10 cellular contexts compared by ENCODE assay signal in the genomic region with DNA sequence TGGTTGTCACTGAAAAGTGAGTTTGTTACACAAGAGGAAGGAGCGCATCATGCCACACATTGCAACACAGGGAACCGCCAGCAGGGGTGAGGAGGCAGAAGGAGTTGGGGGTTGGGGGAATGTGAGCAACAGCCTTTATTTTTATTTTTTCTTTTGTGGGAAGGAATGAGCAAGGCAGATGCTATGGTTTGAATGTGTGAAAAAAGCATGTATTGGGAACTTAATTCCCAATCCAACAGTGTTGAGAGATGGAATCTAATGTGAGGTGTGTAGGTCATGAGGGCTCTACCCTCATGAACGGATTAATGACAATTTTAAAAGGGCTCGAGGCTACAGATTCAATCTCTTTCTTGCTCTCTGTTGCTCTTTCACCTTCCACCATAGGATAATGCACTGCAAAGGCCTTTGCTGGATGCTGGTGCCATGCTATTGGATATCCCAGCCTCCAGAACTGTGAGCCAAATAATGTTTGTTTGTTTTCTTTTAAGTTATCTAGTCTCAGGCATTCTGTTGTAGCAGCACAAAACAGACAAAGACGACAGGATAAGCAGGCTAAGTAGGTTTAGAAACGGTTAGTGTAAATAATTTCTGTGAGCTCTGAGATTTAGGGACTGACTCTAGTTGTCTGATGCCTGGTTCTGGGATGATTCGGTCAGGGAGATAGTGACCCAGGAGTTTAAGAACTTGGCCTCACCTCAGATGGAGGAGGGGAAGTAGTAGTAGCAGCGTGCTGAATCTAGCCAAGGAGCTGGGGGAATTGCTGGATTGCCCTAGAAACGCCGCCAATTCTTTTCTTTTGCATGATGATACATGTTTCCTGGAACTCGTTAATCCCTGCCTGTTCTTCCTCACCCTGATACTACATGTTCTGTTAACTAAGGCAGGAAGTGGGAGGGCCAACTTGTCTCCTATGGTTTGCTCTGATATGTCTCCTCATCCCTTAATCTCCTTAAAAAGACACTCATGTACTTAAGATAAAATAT.
DNase-seq lines count a peak whose midpoint lies in the region; ATAC-seq, FAIRE-seq and TF ChIP-seq lines count a peak whose summit lies in the region.
"Had no signal": no experiment of that assay in that cellular context is flagged by ENCODE, and none has a peak within 500 bp of the region (broad histone marks: within the 10 kb centered on the region; RNA-seq: fewer than 3 reads in every experiment).

No MANE protein-coding gene starts in this region.

- H3K9me3 ChIP-seq in MG63, result no peaks in the 10 kb centered on the region
- H3K9me3 ChIP-seq: upper lobe of left lung had no signal

- peak; percentile 21 for TF ChIP-seq CTCF in astrocyte of the spinal cord (IDR thresholded peaks at IDR 0.05; ENCODE audit: low read depth, low read length)
- TF ChIP-seq CTCF in D721Med (IDR thresholded peaks at IDR 0.05; ENCODE audit: insufficient read depth, missing control alignments), result no peak

- no peaks in the 10 kb centered on the region for H3K36me3 ChIP-seq in MG63
- H3K36me3 ChIP-seq: upper lobe of left lung had no signal

- no peak overlapping the region for H3K4me3 ChIP-seq in astrocyte of the spinal cord (ENCODE audit: low read depth, low read length)
- no peak overlapping the region for H3K4me3 ChIP-seq in MG63
- H3K4me3 ChIP-seq: upper lobe of left lung had no signal

- no peaks in the 10 kb centered on the region for H3K27me3 ChIP-seq in MG63
- H3K27me3 ChIP-seq: upper lobe of left lung had no signal

- in situ Hi-C loops in astrocyte of the spinal cord (cut with HindIII; ENCODE audit: low sequenced_read_pairs), result no loop called here

- ATAC-seq in GM19023 (IDR thresholded peaks at IDR 0.05; ENCODE audit: unreplicated experiment) (no peak), HG03521 (IDR thresholded peaks at IDR 0.05; ENCODE audit: unreplicated experiment) (no peak)

- DNase-seq in ELR (ENCODE audit: low read depth), result peak; percentile 41
- DNase-seq in HuH-7 (ENCODE audit: low spot score), result peak; percentile 4
- DNase-seq in astrocyte of the spinal cord (ENCODE audit: low read depth, low spot score), result no peak
- peak; percentile 58 for DNase-seq in myocyte (ENCODE audit: low read depth)
- DNase-seq in D721Med (ENCODE audit: insufficient read length, low spot score), result no peak
- no peak for DNase-seq in MG63
- DNase-seq: right cardiac atrium, upper lobe of left lung had no signal

- FAIRE-seq in D721Med (lab: Jason Lieb, UNC), result no peak

Comparison
In these comparisons a context has a peak if more than half of its experiments do, and no peak if none do; other contexts are left out.
1. DNase-seq: peak in ELR (single experiment), HuH-7 (single experiment) and myocyte (single experiment); none in astrocyte of the spinal cord (single experiment), D721Med (single experiment) and MG63 (single experiment).